8 cellular contexts compared by ENCODE assay signal in genomic region chr5:56415356-56415765, GRCh38.
A peak's percentile ranks its signal among the peaks of the same experiment; 100 is the strongest.
DNase-seq lines count a peak whose midpoint lies in the region; ATAC-seq and TF ChIP-seq lines count a peak whose summit lies in the region.

No MANE protein-coding gene starts in this region.

- H3K27ac ChIP-seq in VCaP (peak overlapping the region; percentile 13; the same call in 1 of the 2 replicates), liver (ENCODE audit: low read depth in 1 of 2, low read length in 2 of 2) (peak overlapping the region; percentile 60 to 63)

- peak; percentile 96 to 98 for DNase-seq in AML-193 (lab: John Stamatoyannopoulos, UW)
- DNase-seq in DMS153 treated with DMSO at 0.1 percent for 48 hours (lab: John Stamatoyannopoulos, UW; ENCODE audit: unreplicated experiment), result no peak
- no peak for DNase-seq in RKO (ENCODE audit: low spot score)
- DNase-seq in kidney tubule cell (ENCODE audit: low spot score), result no peak

- H3K4me1 ChIP-seq in liver (ENCODE audit: control insufficient read depth in 4 of 4, insufficient read depth in 4 of 4, low read length in 3 of 4), result no peaks in the 10 kb centered on the region

- peak; percentile 83 for ATAC-seq in GM19351 (IDR thresholded peaks at IDR 0.05; ENCODE audit: unreplicated experiment)
- ATAC-seq in HG03354 (IDR thresholded peaks at IDR 0.05; ENCODE audit: poor library complexity, severe bottlenecking, unreplicated experiment), result peak; percentile 87

- WGBS in liver, result 79% methylated on average over 3 of the region's 3 CpGs

- peak in 1 of 2 donors; percentile 17 for TF ChIP-seq RAD21 in liver (IDR thresholded peaks at IDR 0.05)

- no peaks in the 10 kb centered on the region for H3K27me3 ChIP-seq in liver (ENCODE audit: control insufficient read depth in 4 of 4, insufficient read depth in 4 of 4, low read length in 3 of 4)

- H3K9me3 ChIP-seq in liver (ENCODE audit: control insufficient read depth in 4 of 4, low read length in 3 of 4), result peaks cover 0 to 6% (median under 1%) of the 10 kb centered on the region in 4 donors

- H3K36me3 ChIP-seq in liver (ENCODE audit: control insufficient read depth in 4 of 4, insufficient read depth in 3 of 4, low read depth in 1 of 4, low read length in 3 of 4), result no peaks in the 10 kb centered on the region

- no peak overlapping the region for H3K4me3 ChIP-seq in liver (ENCODE audit: low read depth in 1 of 3, low read length in 3 of 3)

- no peak overlapping the region for H3K9ac ChIP-seq in liver (ENCODE audit: low read depth in 1 of 2, low read length in 2 of 2)

- TF ChIP-seq CTCF in VCaP (conservative IDR thresholded peaks at IDR 0.05), result no peak
- TF ChIP-seq CTCF in liver (IDR thresholded peaks at IDR 0.05; ENCODE audit: low read depth, low read length, missing input control), result no peak

TF ChIP-seq in liver, 16 proteins besides CTCF, POLR2A, EP300 and RAD21:
- TF ChIP-seq FOXA2 (IDR thresholded peaks at IDR 0.05) (no peak), HNF4G (IDR thresholded peaks at IDR 0.05) (no peak), RXRA (IDR thresholded peaks at IDR 0.05) (no peak), TAF1 (conservative IDR thresholded peaks at IDR 0.05) (no peak), EGR1 (IDR thresholded peaks at IDR 0.05; ENCODE audit: low read depth in 2 of 2) (no peak), JUND (IDR thresholded peaks at IDR 0.05) (no peak), SP1 (IDR thresholded peaks at IDR 0.05) (no peak), HNF4A (conservative IDR thresholded peaks at IDR 0.05) (no peak), YY1 (IDR thresholded peaks at IDR 0.05) (no peak), FOXA1 (IDR thresholded peaks at IDR 0.05) (no peak), ZBTB33 (IDR thresholded peaks at IDR 0.05) (no peak), MAX (IDR thresholded peaks at IDR 0.05) (no peak)

Comparison
In these comparisons a context has a peak if more than half of its experiments do, and no peak if none do; other contexts are left out.
1. DNase-seq: peak in AML-193 (2 of 2); none in DMS153 treated with DMSO at 0.1 percent for 48 hours (single experiment), RKO (single experiment) and kidney tubule cell (single experiment).